In genomic region chr7:2802504-2803341, GRCh38 we compare ENCODE assay signal across 9 cellular contexts. TPM values are rescaled to one million over a fixed set of nuclear protein-coding genes. Genes with fewer than 3 reads are reported as not detected.
DNase-seq lines count a peak whose midpoint lies in the region; ATAC-seq and TF ChIP-seq lines count a peak whose summit lies in the region.
"Had no signal": no experiment of that assay in that cellular context is flagged by ENCODE, and none has a peak within 500 bp of the region (broad histone marks: within the 10 kb centered on the region; RNA-seq: fewer than 3 reads in every experiment).

No MANE protein-coding gene starts in this region.

- intact Hi-C loops in heart left ventricle (cut with DNase I): loop anchor here in 6 of 10 donors (5.0 to 10.0 kb wide), 3 partner anchors 40 to 68 kb away; partner anchors contain the start of gene GNA12 (in 1 of the 6)
- intact Hi-C loops in spleen (cut with DNase I; ENCODE audit: low total_unique reads): no loop called here

- H3K36me3 Mint-ChIP-seq in HFFc6 (ENCODE audit: low read depth): peaks cover 20% of the 10 kb centered on the region

- peak overlapping the region; percentile 58 for H3K9ac ChIP-seq in SK-N-MC (ENCODE audit: insufficient read length)

- no peaks in the 10 kb centered on the region for H3K9me3 Mint-ChIP-seq in HFFc6

- WGBS in heart left ventricle, 4 donors: 31 to 43% (median 40%) methylated on average over 28 of the region's 28 CpGs
- WGBS in spleen, 5 donors: 73 to 80% (median 77%) methylated on average over 28 of the region's 28 CpGs
- WGBS in tibial nerve, 2 donors: 57 to 60% methylated on average over 28 of the region's 28 CpGs

- peaks cover 0 to 66% (median 53%) of the 10 kb centered on the region in 12 donors for H3K4me1 ChIP-seq in heart left ventricle
- H3K4me1 ChIP-seq in spleen: peaks cover 0 to 80% (median 34%) of the 10 kb centered on the region in 6 donors
- H3K4me1 ChIP-seq in tibial nerve: peaks cover 0 to 33% (median 9%) of the 10 kb centered on the region in 4 donors

- TF ChIP-seq EP300 in tibial nerve (IDR thresholded peaks at IDR 0.05): no peak

- peak overlapping the region; percentile 74 for H3K4me3 Mint-ChIP-seq in HFFc6

- TF ChIP-seq POLR2A in heart left ventricle (IDR thresholded peaks at IDR 0.05) (no peak), spleen (IDR thresholded peaks at IDR 0.05) (no peak), tibial nerve (IDR thresholded peaks at IDR 0.05) (no peak)

- ATAC-seq in heart left ventricle (peak; percentile 54 to 78 (median 64)), GM21367 (IDR thresholded peaks at IDR 0.05; ENCODE audit: unreplicated experiment) (no peak)
- no peak for ATAC-seq in stimulated activated naive CD8-positive, alpha-beta T cell treated with anti-CD3 and anti-CD28 coated beads, Interleukin-15, Interleukin-2, amounts not matched to agents 100 U/mL and 50 U/mL, for 24 hours

- no peaks in the 10 kb centered on the region for H3K36me3 ChIP-seq in SK-N-MC (ENCODE audit: insufficient read depth, low read length)
- H3K36me3 ChIP-seq in heart left ventricle: no peaks in the 10 kb centered on the region
- no peaks in the 10 kb centered on the region for H3K36me3 ChIP-seq in spleen
- H3K36me3 ChIP-seq in tibial nerve: no peaks in the 10 kb centered on the region

- no peaks in the 10 kb centered on the region for H3K27me3 ChIP-seq in heart left ventricle
- no peaks in the 10 kb centered on the region for H3K27me3 ChIP-seq in spleen (replicated peaks in 1 of 7)
- no peaks in the 10 kb centered on the region for H3K27me3 ChIP-seq in tibial nerve

- no peaks in the 10 kb centered on the region for H3K27me3 Mint-ChIP-seq in HFFc6 (ENCODE audit: insufficient read depth)

- H3K4me1 Mint-ChIP-seq in HFFc6 (ENCODE audit: low read depth): peaks cover 61% of the 10 kb centered on the region

- H3K9me3 ChIP-seq in SK-N-MC (ENCODE audit: low read depth, low read length) (no peaks in the 10 kb centered on the region), heart left ventricle (no peaks in the 10 kb centered on the region), spleen (no peaks in the 10 kb centered on the region), tibial nerve (no peaks in the 10 kb centered on the region)

- TF ChIP-seq CTCF in HFFc6 (IDR thresholded peaks at IDR 0.05): no peak
- no peak for TF ChIP-seq CTCF in heart left ventricle (IDR thresholded peaks at IDR 0.05)
- no peak for TF ChIP-seq CTCF in spleen (IDR thresholded peaks at IDR 0.05 in 8 of 11, conservative IDR thresholded peaks at IDR 0.05 in 3 of 11)
- TF ChIP-seq CTCF in tibial nerve (IDR thresholded peaks at IDR 0.05): no peak

- H3K4me3 ChIP-seq in SK-N-MC (peak overlapping the region; percentile 52), heart left ventricle (peak overlapping the region in 9 of 12 donors; percentile 1 to 37 (median 17)), spleen (no peak overlapping the region), tibial nerve (no peak overlapping the region)

- peak; percentile 34 for DNase-seq in HFFc6
- no peak for DNase-seq in SK-N-MC (ENCODE audit: low read depth, low spot score)
- peak in 3 of 5 donors; percentile 48 to 69 (median 67) for DNase-seq in heart left ventricle
- DNase-seq in spleen: peak; percentile 23
- no peak for DNase-seq in stimulated activated naive CD8-positive, alpha-beta T cell treated with anti-CD3 and anti-CD28 coated beads, Interleukin-15, Interleukin-2, amounts not matched to agents 100 U/mL and 50 U/mL, for 24 hours
- DNase-seq in HUDEP-2 (lab: John Stamatoyannopoulos, UW; ENCODE audit: unreplicated experiment in 76 of 76): no peak
- no peak for DNase-seq in tibial nerve (ENCODE audit: low spot score in 2 of 2)
- DNase-seq: Kasumi-1 had no signal

- H3K27ac ChIP-seq in SK-N-MC (peak overlapping the region; percentile 71), heart left ventricle (peak overlapping the region; percentile 48 to 84 (median 78)), spleen (peak overlapping the region in 6 of 8 donors; percentile 23 to 59 (median 46)), tibial nerve (peak overlapping the region in 1 of 4 donors; percentile 38)

- H3K27ac Mint-ChIP-seq in HFFc6: peak overlapping the region; percentile 83

RNA-seq across cellular contexts. Expression of gene GNA12, which starts 41.4 kb away (rescaled TPM):
- 10 to 100 TPM; 52.9 to 61.9 (median 57.6) TPM for total RNA-seq in HFFc6 (2021; fragmentation: NEBNext Ultra II Directional; extraction: Animal tissue kit (Norgen Biotek cat#: 25700))
- 10 to 100 TPM; 30.0 to 56.5 (median 34.9) TPM for total RNA-seq in heart left ventricle
- 10 to 100 TPM; 10.7 to 39.3 TPM for polyA plus RNA-seq in heart left ventricle
- total RNA-seq in spleen: 10 to 100 TPM; 31.7 to 64.2 (median 39.6) TPM
- 10 to 100 TPM; 12.3 to 25.2 (median 12.8) TPM for polyA plus RNA-seq in spleen
- 10 to 100 TPM; 21.3 to 36.0 (median 29.4) TPM for total RNA-seq in tibial nerve

Comparison
In these comparisons a context has a peak if more than half of its experiments do, and no peak if none do; other contexts are left out.
1. DNase-seq: peak in HFFc6 (single experiment), heart left ventricle (3 of 5) and spleen (single experiment); none in SK-N-MC (single experiment), stimulated activated naive CD8-positive, alpha-beta T cell treated with anti-CD3 and anti-CD28 coated beads, Interleukin-15, Interleukin-2, amounts not matched to agents 100 U/mL and 50 U/mL, for 24 hours (single experiment), HUDEP-2 (0 of 76) and tibial nerve (0 of 2).
2. H3K4me3 ChIP-seq: peak in SK-N-MC (single experiment) and heart left ventricle (9 of 12); none in spleen (0 of 8) and tibial nerve (0 of 4).
3. ATAC-seq: peak in heart left ventricle (4 of 4); none in stimulated activated naive CD8-positive, alpha-beta T cell treated with anti-CD3 and anti-CD28 coated beads, Interleukin-15, Interleukin-2, amounts not matched to agents 100 U/mL and 50 U/mL, for 24 hours (single experiment) and GM21367 (single experiment).